In the genomic region with DNA sequence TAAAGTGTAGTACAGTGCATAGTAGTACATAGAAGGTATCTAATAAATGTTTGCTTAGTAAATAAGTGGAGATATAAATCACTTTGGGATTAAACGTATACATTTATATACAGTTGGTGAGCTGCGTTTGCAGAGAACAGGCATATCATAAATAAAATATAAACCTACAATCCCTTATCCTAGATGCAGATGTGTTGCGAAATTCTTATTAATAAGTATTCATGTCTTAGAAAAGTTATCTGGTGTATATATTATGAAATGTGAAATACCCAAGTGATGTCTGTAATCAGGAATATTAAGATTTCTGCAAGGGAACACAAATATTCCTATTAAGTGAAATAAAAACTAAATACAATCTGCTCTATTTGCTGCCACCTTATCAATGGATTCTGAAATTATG, we compare ENCODE assay signal across 2 cellular contexts.
TF ChIP-seq lines count a peak whose summit lies in the region.

No MANE protein-coding gene starts in this region.

TF ChIP-seq in HepG2, 621 proteins besides CTCF, POLR2A, EP300 and RAD21:
- TF ChIP-seq RBFOX2 (IDR thresholded peaks at IDR 0.05; ENCODE audit: low read depth, low read length) (peak; percentile 17; the same call in 1 of the 2 replicates), ZNF547 (CRISPR knock-in tag; IDR thresholded peaks at IDR 0.05) (no peak), CEBPB (IDR thresholded peaks at IDR 0.05; ENCODE audit: borderline replicate concordance, low read depth, low read length) (peak; percentile 46; the same call in 1 of the 2 replicates), RXRA (CRISPR knock-in tag; IDR thresholded peaks at IDR 0.05) (no peak)

TF ChIP-seq in K562, 482 proteins besides CTCF, POLR2A, EP300 and RAD21:
- TF ChIP-seq NEUROD1 (IDR thresholded peaks at IDR 0.05; ENCODE audit: borderline replicate concordance, low read depth, low read length, partially characterized antibody) (no peak), CEBPG (CRISPR knock-in tag; IDR thresholded peaks at IDR 0.05) (no peak), CEBPG (tag; conservative IDR thresholded peaks at IDR 0.05 in 1 of 2, IDR thresholded peaks at IDR 0.05 in 1 of 2) (peak in 1 of 2 experiments; percentile 79; a peak in 2 of 4 replicates), FOXA1 (IDR thresholded peaks at IDR 0.05; ENCODE audit: borderline replicate concordance) (no peak), ZNF551 (CRISPR knock-in tag; IDR thresholded peaks at IDR 0.05) (no peak), CCAR2 (IDR thresholded peaks at IDR 0.05; ENCODE audit: low read depth, low read length) (no peak), ZNF583 (CRISPR knock-in tag; IDR thresholded peaks at IDR 0.05) (no peak), RUNX1 (IDR thresholded peaks at IDR 0.05; ENCODE audit: low read depth) (no peak), CEBPB (tag; IDR thresholded peaks at IDR 0.05) (peak; percentile 87)
- TF ChIP-seq, protein P1, sequence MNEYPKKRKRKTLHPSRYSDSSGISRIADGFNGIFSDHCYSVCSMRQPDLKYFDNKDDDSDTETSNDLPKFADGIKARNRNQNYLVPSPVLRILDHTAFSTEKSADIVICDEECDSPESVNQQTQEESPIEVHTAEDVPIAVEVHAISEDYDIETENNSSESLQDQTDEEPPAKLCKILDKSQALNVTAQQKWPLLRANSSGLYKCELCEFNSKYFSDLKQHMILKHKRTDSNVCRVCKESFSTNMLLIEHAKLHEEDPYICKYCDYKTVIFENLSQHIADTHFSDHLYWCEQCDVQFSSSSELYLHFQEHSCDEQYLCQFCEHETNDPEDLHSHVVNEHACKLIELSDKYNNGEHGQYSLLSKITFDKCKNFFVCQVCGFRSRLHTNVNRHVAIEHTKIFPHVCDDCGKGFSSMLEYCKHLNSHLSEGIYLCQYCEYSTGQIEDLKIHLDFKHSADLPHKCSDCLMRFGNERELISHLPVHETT (CRISPR knock-in tag; conservative IDR thresholded peaks at IDR 0.05 in 1 of 2, IDR thresholded peaks at IDR 0.05 in 1 of 2) = no peak
- TF ChIP-seq, protein P2, sequence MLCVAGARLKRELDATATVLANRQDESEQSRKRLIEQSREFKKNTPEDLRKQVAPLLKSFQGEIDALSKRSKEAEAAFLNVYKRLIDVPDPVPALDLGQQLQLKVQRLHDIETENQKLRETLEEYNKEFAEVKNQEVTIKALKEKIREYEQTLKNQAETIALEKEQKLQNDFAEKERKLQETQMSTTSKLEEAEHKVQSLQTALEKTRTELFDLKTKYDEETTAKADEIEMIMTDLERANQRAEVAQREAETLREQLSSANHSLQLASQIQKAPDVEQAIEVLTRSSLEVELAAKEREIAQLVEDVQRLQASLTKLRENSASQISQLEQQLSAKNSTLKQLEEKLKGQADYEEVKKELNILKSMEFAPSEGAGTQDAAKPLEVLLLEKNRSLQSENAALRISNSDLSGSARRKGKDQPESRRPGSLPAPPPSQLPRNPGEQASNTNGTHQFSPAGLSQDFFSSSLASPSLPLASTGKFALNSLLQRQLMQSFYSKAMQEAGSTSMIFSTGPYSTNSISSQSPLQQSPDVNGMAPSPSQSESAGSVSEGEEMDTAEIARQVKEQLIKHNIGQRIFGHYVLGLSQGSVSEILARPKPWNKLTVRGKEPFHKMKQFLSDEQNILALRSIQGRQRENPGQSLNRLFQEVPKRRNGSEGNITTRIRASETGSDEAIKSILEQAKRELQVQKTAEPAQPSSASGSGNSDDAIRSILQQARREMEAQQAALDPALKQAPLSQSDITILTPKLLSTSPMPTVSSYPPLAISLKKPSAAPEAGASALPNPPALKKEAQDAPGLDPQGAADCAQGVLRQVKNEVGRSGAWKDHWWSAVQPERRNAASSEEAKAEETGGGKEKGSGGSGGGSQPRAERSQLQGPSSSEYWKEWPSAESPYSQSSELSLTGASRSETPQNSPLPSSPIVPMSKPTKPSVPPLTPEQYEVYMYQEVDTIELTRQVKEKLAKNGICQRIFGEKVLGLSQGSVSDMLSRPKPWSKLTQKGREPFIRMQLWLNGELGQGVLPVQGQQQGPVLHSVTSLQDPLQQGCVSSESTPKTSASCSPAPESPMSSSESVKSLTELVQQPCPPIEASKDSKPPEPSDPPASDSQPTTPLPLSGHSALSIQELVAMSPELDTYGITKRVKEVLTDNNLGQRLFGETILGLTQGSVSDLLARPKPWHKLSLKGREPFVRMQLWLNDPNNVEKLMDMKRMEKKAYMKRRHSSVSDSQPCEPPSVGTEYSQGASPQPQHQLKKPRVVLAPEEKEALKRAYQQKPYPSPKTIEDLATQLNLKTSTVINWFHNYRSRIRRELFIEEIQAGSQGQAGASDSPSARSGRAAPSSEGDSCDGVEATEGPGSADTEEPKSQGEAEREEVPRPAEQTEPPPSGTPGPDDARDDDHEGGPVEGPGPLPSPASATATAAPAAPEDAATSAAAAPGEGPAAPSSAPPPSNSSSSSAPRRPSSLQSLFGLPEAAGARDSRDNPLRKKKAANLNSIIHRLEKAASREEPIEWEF (CRISPR knock-in tag; IDR thresholded peaks at IDR 0.05) = no peak
